Comparison of ENCODE assay signal across 8 cellular contexts in the genomic region with DNA sequence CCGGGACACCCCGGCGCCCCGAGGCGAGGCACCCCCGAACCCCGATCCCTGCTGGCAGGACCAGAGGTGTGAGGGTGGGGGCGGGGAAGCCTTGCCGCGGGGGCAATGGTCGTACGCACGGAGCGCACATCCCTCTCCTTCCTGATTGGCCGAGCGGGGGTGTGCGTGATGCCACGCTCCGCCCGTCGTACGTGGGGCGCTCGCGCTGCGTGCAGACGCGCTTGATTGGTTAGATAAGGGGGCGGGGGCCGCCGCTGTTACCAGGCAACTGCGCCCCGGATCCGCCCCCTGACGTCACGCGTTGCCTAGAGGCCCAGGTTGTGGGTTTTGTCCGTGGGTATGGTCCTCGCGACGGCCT. TPM values are rescaled to one million over a fixed set of nuclear protein-coding genes. Genes with fewer than 3 reads are reported as not detected.
A peak's percentile ranks its signal among the peaks of the same experiment; 100 is the strongest.
DNase-seq lines count a peak whose midpoint lies in the region; ATAC-seq, FAIRE-seq and TF ChIP-seq lines count a peak whose summit lies in the region.
"Not testable (repeated sequence)": the region's sequence is repeated elsewhere in the genome, so short reads cannot be mapped to it uniquely, and the experiment has no call there.

No MANE protein-coding gene starts in this region.

- H3K27me3 Mint-ChIP-seq in activated T-cell treated with anti-CD3 and anti-CD28 coated beads, Interleukin-2, amount 50 U/mL, for 72 hours (ENCODE audit: low read depth), result not testable (repeated sequence)

- TF ChIP-seq POLR2A in A549 (IDR thresholded peaks at IDR 0.05; ENCODE audit: low read length), result not testable (repeated sequence)

- not testable (repeated sequence) for H3K36me3 ChIP-seq in SJCRH30

- not testable (repeated sequence) for H3K4me1 Mint-ChIP-seq in activated T-cell treated with anti-CD3 and anti-CD28 coated beads, Interleukin-2, amount 50 U/mL, for 72 hours (ENCODE audit: low read depth)

- H3K4me2 ChIP-seq in A549, result peak overlapping the region; percentile 30; the same call in 1 of the 3 replicates

- ATAC-seq in A549 (peak; percentile 97), GM19351 (IDR thresholded peaks at IDR 0.05; ENCODE audit: unreplicated experiment) (peak; percentile 96), HG03039 (IDR thresholded peaks at IDR 0.05; ENCODE audit: unreplicated experiment) (peak; percentile 94)
- ATAC-seq in activated T-cell treated with anti-CD3 and anti-CD28 coated beads, Interleukin-2, amount 50 U/mL, for 72 hours (replicated peaks in 1 of 2), result peak; percentile 98 to 99

- H3K4me3 ChIP-seq in A549 (peak overlapping the region; percentile 65), SJCRH30 (peak overlapping the region; percentile 99), epithelial cell of proximal tubule (ENCODE audit: low read depth, low read length) (peak overlapping the region; percentile 45)

- not testable (repeated sequence) for H3K9me3 Mint-ChIP-seq in activated T-cell treated with anti-CD3 and anti-CD28 coated beads, Interleukin-2, amount 50 U/mL, for 72 hours

- H3K36me3 Mint-ChIP-seq in activated T-cell treated with anti-CD3 and anti-CD28 coated beads, Interleukin-2, amount 50 U/mL, for 72 hours (ENCODE audit: insufficient read depth in 2 of 2), result not testable (repeated sequence)

- not testable (repeated sequence) for H3K4me1 ChIP-seq in A549, SJCRH30

- not testable (repeated sequence) for H3K4me3 Mint-ChIP-seq in activated T-cell treated with anti-CD3 and anti-CD28 coated beads, Interleukin-2, amount 50 U/mL, for 72 hours

- H3K9me3 ChIP-seq in A549; SJCRH30 (replicated peaks): not testable (repeated sequence)

- no CpG with 5 or more reads among the region's 41 CpGs for WGBS in A549 (ENCODE audit: missing lambda C conversion rate)

- not testable (repeated sequence) for DNase-seq in A549 (ENCODE audit: low read depth in 1 of 2, low spot score in 1 of 2); epithelial cell of proximal tubule (ENCODE audit: low read depth)
- DNase-seq in SJCRH30 (peak in 1 of 2 experiments; percentile 97), mucosa of gallbladder (ENCODE audit: low spot score) (peak; percentile 96)
- peak; percentile 91 to 96 for DNase-seq in activated T-cell treated with anti-CD3 and anti-CD28 coated beads, Interleukin-2, amount 50 U/mL, for 72 hours
- peak; percentile 83 to 95 for DNase-seq in stimulated activated CD4-positive, alpha-beta T cell treated with anti-CD3 and anti-CD28 coated beads, Interleukin-4, amount 100 ng/mL, for 4 hours

- H3K27ac Mint-ChIP-seq in activated T-cell treated with anti-CD3 and anti-CD28 coated beads, Interleukin-2, amount 50 U/mL, for 72 hours, result not testable (repeated sequence)

- H3K27ac ChIP-seq in A549 (peak overlapping the region; percentile 100), SJCRH30 (peak overlapping the region; percentile 92)

- POLR2A ChIA-PET in A549 (lab: Yijun Ruan, JAX), result not testable (repeated sequence)

- not testable (repeated sequence) for H3K27me3 ChIP-seq in SJCRH30

- not testable (repeated sequence) for FAIRE-seq in A549 (lab: Jason Lieb, UNC)

- CTCF ChIA-PET in A549 (lab: Yijun Ruan, JAX), result not testable (repeated sequence)

- not testable (repeated sequence) for TF ChIP-seq EP300 in A549 (IDR thresholded peaks at IDR 0.05)

- not testable (repeated sequence) for TF ChIP-seq CTCF in A549 (IDR thresholded peaks at IDR 0.05); epithelial cell of proximal tubule (conservative IDR thresholded peaks at IDR 0.05; ENCODE audit: low read depth, low read length)

- TF ChIP-seq RAD21 in A549 (conservative IDR thresholded peaks at IDR 0.05 in 1 of 2, IDR thresholded peaks at IDR 0.05 in 1 of 2), result not testable (repeated sequence)

TF ChIP-seq in A549, 52 proteins besides CTCF, POLR2A, EP300 and RAD21:
- TF ChIP-seq, protein P1, sequence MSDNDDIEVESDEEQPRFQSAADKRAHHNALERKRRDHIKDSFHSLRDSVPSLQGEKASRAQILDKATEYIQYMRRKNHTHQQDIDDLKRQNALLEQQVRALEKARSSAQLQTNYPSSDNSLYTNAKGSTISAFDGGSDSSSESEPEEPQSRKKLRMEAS (IDR thresholded peaks at IDR 0.05), result 0 out of 2 replicates have a peak, but pooled peaks have one; percentile 2

RNA-seq across cellular contexts. Expression of a gene that starts 0.5 kb away (rescaled TPM):
- 16.2 and 19.5 TPM in 2 replicates for polyA plus RNA-seq in A549 (2011; rRNA removed)
- polyA plus RNA-seq in A549 (2012; cell fraction: cytosol; rRNA removed), result 7.4 and 8.1 TPM in 2 replicates
- polyA plus RNA-seq in A549 (2012; cell fraction: nucleus; rRNA removed), result 6.2 and 9.6 TPM in 2 replicates
- polyA plus RNA-seq in A549 (2017; fragmentation: RNase III; extraction: RNeasy Plus Mini Kit Qiagen cat#74134 plus additional on column Dnase treatment), result 7.1 to 10.1 TPM (median 7.4 TPM) in 3 replicates
- polyA minus RNA-seq in A549 (2011; rRNA and poly(A)+ RNA removed), result 9.2 and 17.4 TPM in 2 replicates
- total RNA-seq in SJCRH30 (2014; rRNA removed; shearing (Covaris generic)), result 7.2 and 10.8 TPM in 2 replicates
- 10 to 100 TPM; 12.9 to 13.3 TPM for total RNA-seq in activated T-cell treated with anti-CD3 and anti-CD28 coated beads, Interleukin-2, amount 50 U/mL, for 72 hours
- 35.9 and 50.9 TPM in 2 replicates for total RNA-seq in epithelial cell of proximal tubule
- total RNA-seq in mucosa of gallbladder, result 57.5 TPM

RNA-seq across cellular contexts. Expression of a gene that starts 19.3 kb away (rescaled TPM):
- polyA plus RNA-seq in A549 (2011; rRNA removed) (51.3 and 56.7 TPM in 2 replicates), A549 (2017; fragmentation: RNase III; extraction: RNeasy Plus Mini Kit Qiagen cat#74134 plus additional on column Dnase treatment) (55.3 to 59.6 TPM (median 57.5 TPM) in 3 replicates)
- polyA plus RNA-seq in A549 (2012; cell fraction: cytosol; rRNA removed), result 60.1 and 66.3 TPM in 2 replicates
- polyA plus RNA-seq in A549 (2012; cell fraction: nucleus; rRNA removed), result 56.4 and 66.5 TPM in 2 replicates
- 30.9 and 33.4 TPM in 2 replicates for polyA minus RNA-seq in A549 (2011; rRNA and poly(A)+ RNA removed)
- total RNA-seq in SJCRH30 (2014; rRNA removed; shearing (Covaris generic)), result 43.7 and 53.0 TPM in 2 replicates
- 10 to 100 TPM; 42.3 to 43.2 TPM for total RNA-seq in activated T-cell treated with anti-CD3 and anti-CD28 coated beads, Interleukin-2, amount 50 U/mL, for 72 hours
- total RNA-seq in epithelial cell of proximal tubule (63.0 and 76.3 TPM in 2 replicates), mucosa of gallbladder (40.7 TPM)

Comparison
In these comparisons a context has a peak if more than half of its experiments do, and no peak if none do; other contexts are left out.
1. H3K4me3 ChIP-seq: peak in every context shown above with its lines; median percentile 99 in SJCRH30; 65 in A549; 45 in epithelial cell of proximal tubule.